8 cellular contexts compared by ENCODE assay signal in genomic region chr11:66883021-66883968, GRCh38. TPM values are rescaled to one million over a fixed set of nuclear protein-coding genes. Genes with fewer than 3 reads are reported as not detected.
DNase-seq lines count a peak whose midpoint lies in the region; ATAC-seq, FAIRE-seq and TF ChIP-seq lines count a peak whose summit lies in the region.

No MANE protein-coding gene starts in this region.

- peaks cover 3 to 23% (median 8%) of the 10 kb centered on the region in 3 donors for H3K27me3 Mint-ChIP-seq in naive B cell

- H3K9me3 ChIP-seq in esophagus (ENCODE audit: control insufficient read depth in 2 of 2, insufficient read depth in 1 of 2, low read depth in 1 of 2, low read length in 1 of 2), result no peaks in the 10 kb centered on the region

- intact Hi-C loops in posterior vena cava (cut with DNase I), result no loop called here

- no peaks in the 10 kb centered on the region for H3K27me3 ChIP-seq in esophagus (ENCODE audit: control insufficient read depth in 1 of 2, insufficient read depth in 2 of 2, low read length in 2 of 2)

- H3K36me3 Mint-ChIP-seq in naive B cell, result no peaks in the 10 kb centered on the region

- peak overlapping the region in 1 of 2 donors; percentile 53 for H3K27ac ChIP-seq in esophagus (ENCODE audit: low read depth in 2 of 2, low read length in 1 of 2)

- peak; percentile 67 to 82 for ATAC-seq in naive B cell (ENCODE audit: low read depth in 2 of 2)

- no peak for DNase-seq in AG09319 (ENCODE audit: extremely low read depth, low read depth)
- DNase-seq in H54 (ENCODE audit: insufficient read length, low spot score), result peak; percentile 66
- peak; percentile 23 for DNase-seq in NCI-H748 treated with DMSO at 0.1 percent for 48 hours (lab: John Stamatoyannopoulos, UW)
- peak; percentile 50 for DNase-seq in activated T-cell treated with anti-CD3 and anti-CD28 coated beads for 4 hours
- DNase-seq in naive B cell, result peak; percentile 42
- DNase-seq in stimulated activated naive CD4-positive, alpha-beta T cell treated with Interleukin-2 at 50 U/mL for 16 hours (lab: John Stamatoyannopoulos, UW), result peak; percentile 43
- no peak for DNase-seq in posterior vena cava (ENCODE audit: low spot score)

- H3K36me3 ChIP-seq in esophagus (ENCODE audit: control insufficient read depth in 2 of 2, insufficient read depth in 2 of 2, low read length in 1 of 2), result no peaks in the 10 kb centered on the region

- peaks cover 4 to 9% (median 5%) of the 10 kb centered on the region in 3 donors for H3K4me1 Mint-ChIP-seq in naive B cell

- peaks cover 7 to 31% of the 10 kb centered on the region in 2 donors for H3K4me1 ChIP-seq in esophagus (ENCODE audit: control insufficient read depth in 2 of 2, insufficient read depth in 2 of 2, low read length in 1 of 2)

- no peaks in the 10 kb centered on the region for H3K9me3 Mint-ChIP-seq in naive B cell

- TF ChIP-seq CTCF in AG09319 (IDR thresholded peaks at IDR 0.05; ENCODE audit: low read depth, low read length), result peak; percentile 61

- TF ChIP-seq POLR2A in H54 (IDR thresholded peaks at IDR 0.05; ENCODE audit: low read depth, low read length), result no peak

- no peak overlapping the region for H3K27ac Mint-ChIP-seq in naive B cell

- H3K4me3 Mint-ChIP-seq in naive B cell, result no peak overlapping the region

- peak overlapping the region; percentile 12 to 23 for H3K4me3 ChIP-seq in esophagus (ENCODE audit: low read depth in 1 of 2, low read length in 2 of 2)

- no peak for FAIRE-seq in H54 (lab: Jason Lieb, UNC)

- WGBS in esophagus, 2 donors, result 31 to 35% methylated on average over 28 of the region's 28 CpGs

RNA-seq across cellular contexts. Expression of gene LRFN4, which starts 26.4 kb away (rescaled TPM):
- polyA plus RNA-seq in esophagus (1 to 10 TPM; 5.4 to 9.3 TPM), naive B cell (ENCODE audit: low read depth in 6 of 6) (1 to 10 TPM in 2 of 6 donors, under 1 TPM in 4; 0.19 to 1.7 (median 0.70) TPM)
- 10 to 100 TPM; 15.0 to 16.9 TPM for total RNA-seq in posterior vena cava

RNA-seq across cellular contexts. Expression of gene RCE1, which starts 40.1 kb away (rescaled TPM):
- polyA plus RNA-seq in esophagus, result 10 to 100 TPM; 17.6 to 19.5 TPM
- 10 to 100 TPM; 16.3 to 31.9 (median 19.3) TPM for polyA plus RNA-seq in naive B cell (ENCODE audit: low read depth in 6 of 6)
- 1 to 10 TPM; 7.9 to 9.1 TPM for total RNA-seq in posterior vena cava

Comparison
In these comparisons a context has a peak if more than half of its experiments do, and no peak if none do; other contexts are left out.
1. DNase-seq: peak in H54 (single experiment), NCI-H748 treated with DMSO at 0.1 percent for 48 hours (single experiment), activated T-cell treated with anti-CD3 and anti-CD28 coated beads for 4 hours (single experiment), naive B cell (single experiment) and stimulated activated naive CD4-positive, alpha-beta T cell treated with Interleukin-2 at 50 U/mL for 16 hours (single experiment); none in AG09319 (single experiment) and posterior vena cava (single experiment).